Comparison of ENCODE assay signal across 9 cellular contexts in the genomic region with DNA sequence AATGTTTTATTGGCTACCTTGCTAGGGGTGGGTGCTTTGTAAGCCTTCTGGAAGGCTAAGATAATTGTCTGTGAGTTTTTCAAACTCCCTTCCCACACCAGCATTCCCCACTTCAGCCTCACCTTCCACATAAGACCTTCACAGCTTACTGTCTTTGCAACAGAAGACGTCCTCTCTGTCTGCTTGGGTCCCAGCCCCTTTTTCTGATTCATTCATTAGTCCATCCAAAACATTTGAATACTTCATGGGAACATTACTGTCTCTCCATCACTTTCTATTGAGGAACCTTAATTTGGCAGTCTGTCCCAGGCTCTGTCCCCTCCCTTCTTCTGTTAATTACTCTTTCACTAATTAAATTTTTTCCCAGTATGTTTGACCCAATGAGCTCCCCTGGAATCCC. TPM values are rescaled to one million over a fixed set of nuclear protein-coding genes. Genes with fewer than 3 reads are reported as not detected.
DNase-seq lines count a peak whose midpoint lies in the region; ATAC-seq and TF ChIP-seq lines count a peak whose summit lies in the region.
"Had no signal": no experiment of that assay in that cellular context is flagged by ENCODE, and none has a peak within 500 bp of the region (broad histone marks: within the 10 kb centered on the region; RNA-seq: fewer than 3 reads in every experiment).

No MANE protein-coding gene starts in this region.

- no peak for TF ChIP-seq CTCF in A673 (conservative IDR thresholded peaks at IDR 0.05; ENCODE audit: low read depth, low read length)
- no peak for TF ChIP-seq CTCF in GM23338 (conservative IDR thresholded peaks at IDR 0.05; ENCODE audit: low read depth in 2 of 2)
- no peak for TF ChIP-seq CTCF in mesothelial cell of epicardium (IDR thresholded peaks at IDR 0.05; ENCODE audit: unreplicated experiment)

- peaks cover 30% of the 10 kb centered on the region for H3K36me3 Mint-ChIP-seq in GM23338 (ENCODE audit: low read depth)
- H3K36me3 Mint-ChIP-seq in activated T-helper 17 cell treated with anti-CD3 and anti-CD28 coated beads, Interleukin-2, amount 50 U/mL, for 72 hours (ENCODE audit: low read depth) = peaks cover 61% of the 10 kb centered on the region
- peaks cover 23% of the 10 kb centered on the region for H3K36me3 Mint-ChIP-seq in mesothelial cell of epicardium

- peak overlapping the region; percentile 97 for H3K4me2 ChIP-seq in GM23338

- 0 out of 2 replicates have a peak overlapping the region, but pooled peaks have one; percentile 96 for H2AFZ ChIP-seq in GM23338

- H3K27ac Mint-ChIP-seq in GM23338 (no peak overlapping the region), mesothelial cell of epicardium (peak overlapping the region; percentile 64)
- peak overlapping the region; percentile 97 for H3K27ac Mint-ChIP-seq in activated T-helper 17 cell treated with anti-CD3 and anti-CD28 coated beads, Interleukin-2, amount 50 U/mL, for 72 hours

- H3K27me3 Mint-ChIP-seq in GM23338 (ENCODE audit: insufficient read depth, low read depth, poor library complexity) (peaks cover 57% of the 10 kb centered on the region), mesothelial cell of epicardium (ENCODE audit: low read depth) (peaks cover 49% of the 10 kb centered on the region)
- H3K27me3 Mint-ChIP-seq in activated T-helper 17 cell treated with anti-CD3 and anti-CD28 coated beads, Interleukin-2, amount 50 U/mL, for 72 hours = no peaks in the 10 kb centered on the region

- peak overlapping the region; percentile 60 for H3K4me3 ChIP-seq in A673 (ENCODE audit: low read depth, low read length, poor library complexity, severe bottlenecking)
- H3K4me3 ChIP-seq in GM23338 = peak overlapping the region; percentile 83

- H3K27ac ChIP-seq in A673 (ENCODE audit: low read depth, low read length, poor library complexity, severe bottlenecking) (no peak overlapping the region), GM23338 (ENCODE audit: low read depth) (no peak overlapping the region)

- H3K4me1 Mint-ChIP-seq in GM23338 (peaks cover 39% of the 10 kb centered on the region), mesothelial cell of epicardium (peaks cover 45% of the 10 kb centered on the region)
- peaks cover 43% of the 10 kb centered on the region for H3K4me1 Mint-ChIP-seq in activated T-helper 17 cell treated with anti-CD3 and anti-CD28 coated beads, Interleukin-2, amount 50 U/mL, for 72 hours

- peaks cover 24% of the 10 kb centered on the region for H3F3A ChIP-seq in GM23338 (replicated peaks; ENCODE audit: low read depth)

- H3K27me3 ChIP-seq in A673 (replicated peaks; ENCODE audit: insufficient read depth, low read depth, low read length, poor library complexity) = no peaks in the 10 kb centered on the region
- H3K27me3 ChIP-seq in GM23338 (ENCODE audit: insufficient read depth) = peaks cover 58% of the 10 kb centered on the region

- H3K9me3 ChIP-seq in A673 (ENCODE audit: low read depth, low read length, poor library complexity, severe bottlenecking) = no peaks in the 10 kb centered on the region

- H3K4me3 Mint-ChIP-seq in GM23338 (peak overlapping the region; percentile 87), mesothelial cell of epicardium (peak overlapping the region; percentile 79)
- peak overlapping the region; percentile 100 for H3K4me3 Mint-ChIP-seq in activated T-helper 17 cell treated with anti-CD3 and anti-CD28 coated beads, Interleukin-2, amount 50 U/mL, for 72 hours

- H3K4me1 ChIP-seq in A673 (ENCODE audit: insufficient read depth, low read length, poor library complexity, severe bottlenecking) (peaks cover 33% of the 10 kb centered on the region), GM23338 (ENCODE audit: insufficient read depth) (peaks cover 36% of the 10 kb centered on the region)

- H3K9me3 Mint-ChIP-seq in GM23338 = no peaks in the 10 kb centered on the region; the same call in 2 of the 3 replicates
- no peaks in the 10 kb centered on the region for H3K9me3 Mint-ChIP-seq in activated T-helper 17 cell treated with anti-CD3 and anti-CD28 coated beads, Interleukin-2, amount 50 U/mL, for 72 hours
- no peaks in the 10 kb centered on the region for H3K9me3 Mint-ChIP-seq in mesothelial cell of epicardium

- CTCF ChIA-PET in A673 (lab: Charles Lee) = no interaction called here

- no peaks in the 10 kb centered on the region for H3K9me2 ChIP-seq in GM23338 (ENCODE audit: insufficient read depth)

- no peak for DNase-seq in A673 (ENCODE audit: low spot score)
- no peak for DNase-seq in GM23338 (ENCODE audit: low spot score)
- DNase-seq in mesothelial cell of epicardium (ENCODE audit: low spot score in 2 of 2, unreplicated experiment in 2 of 2) = no peak
- DNase-seq in glomerular visceral epithelial cell (ENCODE audit: extremely low spot score) = no peak
- DNase-seq in NCI-H1930 (lab: John Stamatoyannopoulos, UW) = no peak
- DNase-seq in hepatic stellate cell (ENCODE audit: low spot score) = no peak
- DNase-seq in iPS-NIHi7 (ENCODE audit: extremely low spot score) = no peak
- DNase-seq: foreskin melanocyte had no signal

- peaks cover 4% of the 10 kb centered on the region; the same call in 1 of the 2 replicates for H4K20me1 ChIP-seq in GM23338 (replicated peaks; ENCODE audit: insufficient read depth)

- H3K36me3 ChIP-seq in A673 (ENCODE audit: insufficient read depth, low read length, poor library complexity, severe bottlenecking) (peaks cover 25% of the 10 kb centered on the region), GM23338 (ENCODE audit: insufficient read depth) (no peaks in the 10 kb centered on the region; the same call in 1 of the 2 replicates)

- POLR2A ChIA-PET in A673 (lab: Charles Lee; ENCODE audit: low non-redundant PET) = no interaction called here

- ATAC-seq in GM23338 = no peak
- ATAC-seq in activated T-helper 17 cell treated with anti-CD3 and anti-CD28 coated beads, Interleukin-2, amount 50 U/mL, for 72 hours (replicated peaks) = no peak

- peaks cover 26% of the 10 kb centered on the region for H3K79me2 ChIP-seq in GM23338 (replicated peaks; ENCODE audit: insufficient read depth)

- no TSS peak for BruUV-seq in A673 (replicated peaks; lab: Mats Ljungman, UMichigan)

- intact Hi-C loops in A673 (cut with micrococcal nuclease; ENCODE audit: unreplicated experiment) = no loop called here

TF ChIP-seq in GM23338, 12 proteins besides CTCF, POLR2A, EP300 and RAD21 (continues in another document):
- TF ChIP-seq ZNF331 (CRISPR knock-in tag; IDR thresholded peaks at IDR 0.05; ENCODE audit: low read depth) (no peak), EZH2phosphoT487 (IDR thresholded peaks at IDR 0.05; ENCODE audit: unreplicated experiment) (no peak)
- TF ChIP-seq, protein P1, sequence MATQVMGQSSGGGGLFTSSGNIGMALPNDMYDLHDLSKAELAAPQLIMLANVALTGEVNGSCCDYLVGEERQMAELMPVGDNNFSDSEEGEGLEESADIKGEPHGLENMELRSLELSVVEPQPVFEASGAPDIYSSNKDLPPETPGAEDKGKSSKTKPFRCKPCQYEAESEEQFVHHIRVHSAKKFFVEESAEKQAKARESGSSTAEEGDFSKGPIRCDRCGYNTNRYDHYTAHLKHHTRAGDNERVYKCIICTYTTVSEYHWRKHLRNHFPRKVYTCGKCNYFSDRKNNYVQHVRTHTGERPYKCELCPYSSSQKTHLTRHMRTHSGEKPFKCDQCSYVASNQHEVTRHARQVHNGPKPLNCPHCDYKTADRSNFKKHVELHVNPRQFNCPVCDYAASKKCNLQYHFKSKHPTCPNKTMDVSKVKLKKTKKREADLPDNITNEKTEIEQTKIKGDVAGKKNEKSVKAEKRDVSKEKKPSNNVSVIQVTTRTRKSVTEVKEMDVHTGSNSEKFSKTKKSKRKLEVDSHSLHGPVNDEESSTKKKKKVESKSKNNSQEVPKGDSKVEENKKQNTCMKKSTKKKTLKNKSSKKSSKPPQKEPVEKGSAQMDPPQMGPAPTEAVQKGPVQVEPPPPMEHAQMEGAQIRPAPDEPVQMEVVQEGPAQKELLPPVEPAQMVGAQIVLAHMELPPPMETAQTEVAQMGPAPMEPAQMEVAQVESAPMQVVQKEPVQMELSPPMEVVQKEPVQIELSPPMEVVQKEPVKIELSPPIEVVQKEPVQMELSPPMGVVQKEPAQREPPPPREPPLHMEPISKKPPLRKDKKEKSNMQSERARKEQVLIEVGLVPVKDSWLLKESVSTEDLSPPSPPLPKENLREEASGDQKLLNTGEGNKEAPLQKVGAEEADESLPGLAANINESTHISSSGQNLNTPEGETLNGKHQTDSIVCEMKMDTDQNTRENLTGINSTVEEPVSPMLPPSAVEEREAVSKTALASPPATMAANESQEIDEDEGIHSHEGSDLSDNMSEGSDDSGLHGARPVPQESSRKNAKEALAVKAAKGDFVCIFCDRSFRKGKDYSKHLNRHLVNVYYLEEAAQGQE (IDR thresholded peaks at IDR 0.05; ENCODE audit: unreplicated experiment) = no peak

RNA-seq across cellular contexts. Expression of a gene that starts 1.0 kb away (rescaled TPM):
- 19.8 and 23.6 TPM in 2 replicates for total RNA-seq in A673 (2021)
- total RNA-seq in GM23338 (2014; rRNA removed; shearing (Covaris generic)) = 2.9 and 3.5 TPM in 2 replicates
- polyA plus RNA-seq in GM23338 (2016; fragmentation: Nextera tagmentation; extraction: Ambion mirVana) = 3.1 and 3.3 TPM in 2 replicates
- 10 to 100 TPM; 22.5 to 26.9 TPM for total RNA-seq in activated T-helper 17 cell treated with anti-CD3 and anti-CD28 coated beads, Interleukin-2, amount 50 U/mL, for 72 hours
- 11.0 to 13.2 TPM (median 12.7 TPM) in 3 replicates for total RNA-seq in mesothelial cell of epicardium

RNA-seq across cellular contexts. Expression of a gene that starts 1.8 kb away (rescaled TPM):
- total RNA-seq in A673 (2021) (216 and 247 TPM in 2 replicates), mesothelial cell of epicardium (171 to 177 TPM (median 175 TPM) in 3 replicates)
- 198 and 214 TPM in 2 replicates for total RNA-seq in GM23338 (2014; rRNA removed; shearing (Covaris generic))
- polyA plus RNA-seq in GM23338 (2016; fragmentation: Nextera tagmentation; extraction: Ambion mirVana) = 105 and 108 TPM in 2 replicates
- 100 to 1,000 TPM; 132 to 242 TPM for total RNA-seq in activated T-helper 17 cell treated with anti-CD3 and anti-CD28 coated beads, Interleukin-2, amount 50 U/mL, for 72 hours

RNA-seq across cellular contexts. Expression of a gene that starts 9.1 kb away (rescaled TPM):
- total RNA-seq in A673 (2021) (8.9 and 24.6 TPM in 2 replicates), mesothelial cell of epicardium (33.2 to 35.2 TPM (median 34.6 TPM) in 3 replicates)
- total RNA-seq in GM23338 (2014; rRNA removed; shearing (Covaris generic)) = 15.6 and 32.9 TPM in 2 replicates
- 12.9 and 15.5 TPM in 2 replicates for polyA plus RNA-seq in GM23338 (2016; fragmentation: Nextera tagmentation; extraction: Ambion mirVana)
- total RNA-seq in activated T-helper 17 cell treated with anti-CD3 and anti-CD28 coated beads, Interleukin-2, amount 50 U/mL, for 72 hours = 10 to 100 TPM; 10.7 to 18.7 TPM

RNA-seq across cellular contexts. Expression of a gene that starts 12.9 kb away (rescaled TPM):
- total RNA-seq in A673 (2021) = 4.5 and 4.7 TPM in 2 replicates
- total RNA-seq in GM23338 (2014; rRNA removed; shearing (Covaris generic)) = 2.7 and 6.8 TPM in 2 replicates
- 0.83 and 1.1 TPM in 2 replicates for polyA plus RNA-seq in GM23338 (2016; fragmentation: Nextera tagmentation; extraction: Ambion mirVana)
- 10 to 100 TPM; 14.4 to 14.7 TPM for total RNA-seq in activated T-helper 17 cell treated with anti-CD3 and anti-CD28 coated beads, Interleukin-2, amount 50 U/mL, for 72 hours
- 3.3 to 4.7 TPM (median 4.0 TPM) in 3 replicates for total RNA-seq in mesothelial cell of epicardium

RNA-seq across cellular contexts. Expression of a gene that starts 15.4 kb away (rescaled TPM):
- 4.0 and 6.6 TPM in 2 replicates for total RNA-seq in A673 (2021)
- total RNA-seq in GM23338 (2014; rRNA removed; shearing (Covaris generic)) = 1.1 and 1.3 TPM in 2 replicates
- 0.36 and 0.38 TPM in 2 replicates for polyA plus RNA-seq in GM23338 (2016; fragmentation: Nextera tagmentation; extraction: Ambion mirVana)
- total RNA-seq in activated T-helper 17 cell treated with anti-CD3 and anti-CD28 coated beads, Interleukin-2, amount 50 U/mL, for 72 hours = 10 to 100 TPM; 34.9 to 52.0 TPM
- 2.0 to 2.8 TPM (median 2.2 TPM) in 3 replicates for total RNA-seq in mesothelial cell of epicardium
